Comparison of ENCODE assay signal across 10 cellular contexts in genomic region chr17:35969558-35970442, GRCh38. TPM values are rescaled to one million over a fixed set of nuclear protein-coding genes. Genes with fewer than 3 reads are reported as not detected.
DNase-seq lines count a peak whose midpoint lies in the region; ATAC-seq, FAIRE-seq and TF ChIP-seq lines count a peak whose summit lies in the region.
"Had no signal": no experiment of that assay in that cellular context is flagged by ENCODE, and none has a peak within 500 bp of the region (broad histone marks: within the 10 kb centered on the region; RNA-seq: fewer than 3 reads in every experiment).

No MANE protein-coding gene starts in this region.

- no peaks in the 10 kb centered on the region for H4K20me1 ChIP-seq in keratinocyte (ENCODE audit: control insufficient read depth, extremely low read depth, insufficient read depth, low read length)
- H4K20me1 ChIP-seq: BLaER1 had no signal

- H3K27me3 ChIP-seq in bronchial epithelial cell (ENCODE audit: control insufficient read depth, insufficient read depth, low read length) = no peaks in the 10 kb centered on the region
- no peaks in the 10 kb centered on the region for H3K27me3 ChIP-seq in keratinocyte (ENCODE audit: control insufficient read depth, extremely low read depth, insufficient read depth, low read length)
- H3K27me3 ChIP-seq: BLaER1 had no signal

- no peaks in the 10 kb centered on the region for H3K36me3 ChIP-seq in bronchial epithelial cell (ENCODE audit: control insufficient read depth, insufficient read depth, low read length)
- no peaks in the 10 kb centered on the region for H3K36me3 ChIP-seq in keratinocyte (ENCODE audit: control insufficient read depth in 2 of 2, extremely low read depth in 1 of 2, insufficient read depth in 2 of 2, low read length in 2 of 2)
- H3K36me3 ChIP-seq: BLaER1 had no signal

- peak; percentile 58 for TF ChIP-seq CTCF in WI38 (IDR thresholded peaks at IDR 0.05; ENCODE audit: low read depth, low read length)
- peak; percentile 83 for TF ChIP-seq CTCF in bronchial epithelial cell (IDR thresholded peaks at IDR 0.05; ENCODE audit: insufficient read depth, low read length, severe bottlenecking)
- peak; percentile 77 to 81 (median 80) for TF ChIP-seq CTCF in keratinocyte (optimal IDR thresholded peaks at IDR 0.05 in 1 of 3, IDR thresholded peaks at IDR 0.05 in 1 of 3, conservative IDR thresholded peaks at IDR 0.05 in 1 of 3; ENCODE audit: extremely low read depth in 1 of 3, insufficient read depth in 2 of 3, low read length in 3 of 3)

- peaks cover 18% of the 10 kb centered on the region for H3K4me1 ChIP-seq in keratinocyte (ENCODE audit: control insufficient read depth, extremely low read depth, insufficient read depth, low read length)
- H3K4me1 ChIP-seq: BLaER1 had no signal

- H3K4me2 ChIP-seq in keratinocyte (ENCODE audit: control insufficient read depth, extremely low read depth, insufficient read depth, low read depth, low read length) = no peak overlapping the region
- H3K4me2 ChIP-seq: BLaER1 had no signal

- H3K9me3 ChIP-seq in keratinocyte (ENCODE audit: control insufficient read depth, low read depth, low read length) = no peaks in the 10 kb centered on the region
- H3K9me3 ChIP-seq: BLaER1 had no signal

- no peak overlapping the region for H3K9ac ChIP-seq in keratinocyte (ENCODE audit: control insufficient read depth, extremely low read depth, insufficient read depth, low read length)
- H3K9ac ChIP-seq: BLaER1 had no signal

- no peak overlapping the region for H3K27ac ChIP-seq in keratinocyte (ENCODE audit: control insufficient read depth, insufficient read depth, low read length)
- H3K27ac ChIP-seq: BLaER1 had no signal

- H2AFZ ChIP-seq in keratinocyte (ENCODE audit: control insufficient read depth, low read length) = no peak overlapping the region

- dilution Hi-C loops in keratinocyte (cut with MboI; ENCODE audit: extremely low pct_ligation_motif_present, low sequenced_read_pairs) = no loop called here

- no peak for ATAC-seq in GM21423 (IDR thresholded peaks at IDR 0.05; ENCODE audit: unreplicated experiment)

- DNase-seq in NCI-H524 (lab: John Stamatoyannopoulos, UW) (peak; percentile 52 to 70), NCI-H524 treated with DMSO at 0.1 percent for 48 hours (lab: John Stamatoyannopoulos, UW) (no peak), NCI-H2107 treated with DMSO at 0.1 percent for 48 hours (lab: John Stamatoyannopoulos, UW; ENCODE audit: unreplicated experiment) (peak; percentile 83), bronchial epithelial cell (ENCODE audit: low read depth) (peak; percentile 68), keratinocyte (ENCODE audit: low read depth, low spot score) (peak; percentile 19)
- DNase-seq in stimulated activated CD4-positive, alpha-beta T cell treated with anti-CD3 and anti-CD28 coated beads, Interleukin-1b, Interleukin-23, amount 100 ng/mL, for 4 hours (ENCODE audit: low read depth in 2 of 2) = peak; percentile 47 to 59

- H3K4me3 ChIP-seq in WI38 (ENCODE audit: low read depth, low read length) (no peak overlapping the region), bronchial epithelial cell (ENCODE audit: low read depth, low read length) (no peak overlapping the region), keratinocyte (ENCODE audit: control insufficient read depth in 2 of 3, extremely low read depth in 1 of 3, insufficient read depth in 2 of 3, low read depth in 1 of 3, low read length in 3 of 3) (no peak overlapping the region)
- H3K4me3 ChIP-seq: BLaER1, skin epidermis had no signal

- H3K79me2 ChIP-seq in keratinocyte (ENCODE audit: control insufficient read depth, insufficient read depth, low read length) = no peaks in the 10 kb centered on the region

- H3K9me1 ChIP-seq in keratinocyte (ENCODE audit: control insufficient read depth, extremely low read depth, insufficient read depth, low read length) = no peaks in the 10 kb centered on the region

- FAIRE-seq in bronchial epithelial cell (lab: Jason Lieb, UNC) (no peak), keratinocyte (lab: Jason Lieb, UNC) (no peak)

RNA-seq across cellular contexts. Expression of gene CCL16, which starts 11.5 kb away (rescaled TPM):
- not detected in 2 replicates for total RNA-seq in bronchial epithelial cell
- polyA plus RNA-seq in keratinocyte = not detected in 3 replicates
- polyA plus RNA-seq in keratinocyte (2011; ENCODE audit: low read depth) = not detected
- polyA plus RNA-seq in keratinocyte (2011; cell fraction: cytosol; rRNA removed) = not detected in 2 replicates
- not detected in 2 replicates for polyA plus RNA-seq in keratinocyte (2011; cell fraction: nucleus; rRNA removed)
- not detected in 2 replicates for polyA plus RNA-seq in keratinocyte (2012; ENCODE audit: low replicate concordance)
- not detected in 3 replicates for polyA minus RNA-seq in keratinocyte
- not detected for polyA minus RNA-seq in keratinocyte (2011; cell fraction: cytosol; rRNA and poly(A)+ RNA removed)
- polyA minus RNA-seq in keratinocyte (2011; cell fraction: nucleus; rRNA and poly(A)+ RNA removed) = not detected in 2 replicates

RNA-seq across cellular contexts. Expression of gene CCL14, which starts 16.7 kb away (rescaled TPM):
- total RNA-seq in bronchial epithelial cell = not detected in 2 replicates
- polyA plus RNA-seq in keratinocyte = not detected in 3 replicates
- polyA plus RNA-seq in keratinocyte (2011; ENCODE audit: low read depth) = not detected
- not detected in 2 replicates for polyA plus RNA-seq in keratinocyte (2011; cell fraction: cytosol; rRNA removed)
- polyA plus RNA-seq in keratinocyte (2011; cell fraction: nucleus; rRNA removed) = not detected in 2 replicates
- polyA plus RNA-seq in keratinocyte (2012; ENCODE audit: low replicate concordance) = not detected in 2 replicates
- not detected in 3 replicates for polyA minus RNA-seq in keratinocyte
- polyA minus RNA-seq in keratinocyte (2011; cell fraction: cytosol; rRNA and poly(A)+ RNA removed) = not detected
- polyA minus RNA-seq in keratinocyte (2011; cell fraction: nucleus; rRNA and poly(A)+ RNA removed) = not detected in 2 replicates

RNA-seq across cellular contexts. Expression of gene LYZL6, which starts 26.3 kb away (rescaled TPM):
- not detected in 2 replicates for total RNA-seq in bronchial epithelial cell
- polyA plus RNA-seq in keratinocyte = not detected in 3 replicates
- not detected for polyA plus RNA-seq in keratinocyte (2011; ENCODE audit: low read depth)
- polyA plus RNA-seq in keratinocyte (2011; cell fraction: cytosol; rRNA removed) = not detected in 2 replicates
- polyA plus RNA-seq in keratinocyte (2011; cell fraction: nucleus; rRNA removed) = not detected in 2 replicates
- polyA plus RNA-seq in keratinocyte (2012; ENCODE audit: low replicate concordance) = not detected in 2 replicates
- polyA minus RNA-seq in keratinocyte = not detected in 3 replicates
- not detected for polyA minus RNA-seq in keratinocyte (2011; cell fraction: cytosol; rRNA and poly(A)+ RNA removed)
- not detected in 2 replicates for polyA minus RNA-seq in keratinocyte (2011; cell fraction: nucleus; rRNA and poly(A)+ RNA removed)

RNA-seq across cellular contexts. Expression of gene CCL15, which starts 31.6 kb away (rescaled TPM):
- not detected in 2 replicates for total RNA-seq in bronchial epithelial cell
- polyA plus RNA-seq in keratinocyte = not detected in 3 replicates
- not detected for polyA plus RNA-seq in keratinocyte (2011; ENCODE audit: low read depth)
- polyA plus RNA-seq in keratinocyte (2011; cell fraction: cytosol; rRNA removed) = not detected in 2 replicates
- polyA plus RNA-seq in keratinocyte (2011; cell fraction: nucleus; rRNA removed) = not detected in 2 replicates
- not detected in 2 replicates for polyA plus RNA-seq in keratinocyte (2012; ENCODE audit: low replicate concordance)
- not detected in 3 replicates for polyA minus RNA-seq in keratinocyte
- polyA minus RNA-seq in keratinocyte (2011; cell fraction: cytosol; rRNA and poly(A)+ RNA removed) = not detected
- polyA minus RNA-seq in keratinocyte (2011; cell fraction: nucleus; rRNA and poly(A)+ RNA removed) = not detected in 2 replicates

RNA-seq across cellular contexts. Expression of gene RDM1, which starts 39.2 kb away (rescaled TPM):
- total RNA-seq in bronchial epithelial cell = 0.13 TPM in 1 of 2 replicates, not detected in the other
- 0.40 to 1.1 TPM (median 0.87 TPM) in 3 replicates for polyA plus RNA-seq in keratinocyte
- not detected for polyA plus RNA-seq in keratinocyte (2011; ENCODE audit: low read depth)
- 0.39 and 0.45 TPM in 2 replicates for polyA plus RNA-seq in keratinocyte (2011; cell fraction: cytosol; rRNA removed)
- 0.18 and 0.21 TPM in 2 replicates for polyA plus RNA-seq in keratinocyte (2011; cell fraction: nucleus; rRNA removed)
- polyA plus RNA-seq in keratinocyte (2012; ENCODE audit: low replicate concordance) = 0.47 and 1.2 TPM in 2 replicates
- 0.36 to 0.76 TPM in 2 of 3 replicates, not detected in the other for polyA minus RNA-seq in keratinocyte
- not detected for polyA minus RNA-seq in keratinocyte (2011; cell fraction: cytosol; rRNA and poly(A)+ RNA removed)
- polyA minus RNA-seq in keratinocyte (2011; cell fraction: nucleus; rRNA and poly(A)+ RNA removed) = not detected in 2 replicates
